ENCODE assay signal across 11 cellular contexts in the genomic region with DNA sequence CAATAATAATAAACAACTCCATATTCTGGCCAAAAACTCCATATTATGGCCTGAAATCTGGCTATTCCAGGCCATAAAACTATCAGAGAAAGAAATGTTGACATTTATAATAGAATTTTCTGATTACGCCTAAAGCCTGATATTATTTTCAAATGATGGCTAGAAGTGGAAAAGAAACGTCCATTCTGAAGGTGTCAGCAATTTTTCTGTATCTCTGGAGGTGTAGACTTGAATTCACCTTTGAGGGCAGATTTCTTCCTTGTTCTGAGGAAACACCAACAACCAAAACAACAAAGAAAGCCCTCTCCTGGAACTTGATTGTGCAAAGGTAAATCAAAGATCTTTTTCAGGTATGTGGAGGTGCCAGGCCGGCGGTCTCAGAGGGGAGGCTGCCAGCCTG.
"Had no signal": no experiment of that assay in that cellular context is flagged by ENCODE, and none has a peak within 500 bp of the region (broad histone marks: within the 10 kb centered on the region; RNA-seq: fewer than 3 reads in every experiment).

No MANE protein-coding gene starts in this region.

- FAIRE-seq: H1, H54 had no signal

- H3K27ac Mint-ChIP-seq: GM23338, H9, HFFc6 had no signal

- H3K9ac ChIP-seq: GM23248 had no signal

- H3K4me2 ChIP-seq: GM23338 had no signal

- H3K27ac ChIP-seq: GM23248 had no signal

- H2AFZ ChIP-seq: GM23248, GM23338 had no signal

- ATAC-seq: GM23338, HCT116 had no signal

- H3K4me3 Mint-ChIP-seq: GM23338, H9, HFFc6 had no signal

- DNase-seq: GM23248, GOT3, H7, H9, HCEC 1CT, HFFc6 had no signal

- H3K4me3 ChIP-seq: GM23248, GM23338, HAP-1 had no signal

- H3K9me3 ChIP-seq: HAP-1 had no signal

- H3K4me1 ChIP-seq: HAP-1 had no signal

- H3K36me3 ChIP-seq: HAP-1 had no signal

- H3K9me3 Mint-ChIP-seq: HFFc6 had no signal
